In the genomic region with DNA sequence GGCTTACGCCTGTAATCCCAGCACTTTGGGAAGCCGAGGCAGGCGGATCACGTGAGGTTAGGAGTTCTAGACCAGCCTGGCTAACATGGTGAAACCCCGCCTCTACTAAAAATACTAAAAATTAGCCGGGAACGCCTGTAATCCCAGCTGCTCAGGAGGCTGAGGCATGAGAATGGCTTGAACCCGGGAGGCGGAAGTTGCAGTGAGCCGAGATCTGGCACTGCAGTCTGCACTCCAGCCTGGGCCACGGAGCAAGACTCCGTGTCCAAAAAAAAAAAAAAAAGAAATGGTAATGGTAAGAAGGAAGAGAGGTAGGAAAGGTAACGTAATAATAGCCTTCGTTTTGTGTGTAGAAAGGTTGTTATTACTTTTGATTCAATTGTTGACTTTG, we compare ENCODE assay signal across 3 cellular contexts.
A peak's percentile ranks its signal among the peaks of the same experiment; 100 is the strongest.
TF ChIP-seq lines count a peak whose summit lies in the region.

No MANE protein-coding gene starts in this region.

TF ChIP-seq in SK-N-SH, 30 proteins besides CTCF, POLR2A, EP300 and RAD21 (continued from another document and continues in another):
- TF ChIP-seq NFIC (IDR thresholded peaks at IDR 0.05; ENCODE audit: borderline replicate concordance) (no peak), EZH2phosphoT487 (IDR thresholded peaks at IDR 0.05; ENCODE audit: borderline replicate concordance, low read depth) (no peak), SIN3A (IDR thresholded peaks at IDR 0.05; ENCODE audit: borderline replicate concordance, low read depth, low read length) (no peak), TEAD4 (IDR thresholded peaks at IDR 0.05; ENCODE audit: borderline replicate concordance, insufficient read depth) (no peak), GABPA (IDR thresholded peaks at IDR 0.05; ENCODE audit: low read depth) (no peak), FOSL2 (IDR thresholded peaks at IDR 0.05; ENCODE audit: borderline replicate concordance, low read depth) (no peak), FOXJ3 (CRISPR knock-in tag; IDR thresholded peaks at IDR 0.05) (no peak), GATA2 (CRISPR knock-in tag; IDR thresholded peaks at IDR 0.05) (no peak), SMC3 (IDR thresholded peaks at IDR 0.05; ENCODE audit: low read depth, low read length) (no peak), TAF1 (IDR thresholded peaks at IDR 0.05; ENCODE audit: borderline replicate concordance, low read depth, low read length) (no peak), RXRA (IDR thresholded peaks at IDR 0.05; ENCODE audit: borderline replicate concordance, low read depth) (no peak), RFX5 (IDR thresholded peaks at IDR 0.05; ENCODE audit: low read length) (no peak)
- TF ChIP-seq, protein P1, sequence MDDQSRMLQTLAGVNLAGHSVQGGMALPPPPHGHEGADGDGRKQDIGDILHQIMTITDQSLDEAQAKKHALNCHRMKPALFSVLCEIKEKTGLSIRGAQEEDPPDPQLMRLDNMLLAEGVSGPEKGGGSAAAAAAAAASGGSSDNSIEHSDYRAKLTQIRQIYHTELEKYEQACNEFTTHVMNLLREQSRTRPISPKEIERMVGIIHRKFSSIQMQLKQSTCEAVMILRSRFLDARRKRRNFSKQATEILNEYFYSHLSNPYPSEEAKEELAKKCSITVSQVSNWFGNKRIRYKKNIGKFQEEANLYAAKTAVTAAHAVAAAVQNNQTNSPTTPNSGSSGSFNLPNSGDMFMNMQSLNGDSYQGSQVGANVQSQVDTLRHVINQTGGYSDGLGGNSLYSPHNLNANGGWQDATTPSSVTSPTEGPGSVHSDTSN (IDR thresholded peaks at IDR 0.05), result no peak
- TF ChIP-seq, protein P2, sequence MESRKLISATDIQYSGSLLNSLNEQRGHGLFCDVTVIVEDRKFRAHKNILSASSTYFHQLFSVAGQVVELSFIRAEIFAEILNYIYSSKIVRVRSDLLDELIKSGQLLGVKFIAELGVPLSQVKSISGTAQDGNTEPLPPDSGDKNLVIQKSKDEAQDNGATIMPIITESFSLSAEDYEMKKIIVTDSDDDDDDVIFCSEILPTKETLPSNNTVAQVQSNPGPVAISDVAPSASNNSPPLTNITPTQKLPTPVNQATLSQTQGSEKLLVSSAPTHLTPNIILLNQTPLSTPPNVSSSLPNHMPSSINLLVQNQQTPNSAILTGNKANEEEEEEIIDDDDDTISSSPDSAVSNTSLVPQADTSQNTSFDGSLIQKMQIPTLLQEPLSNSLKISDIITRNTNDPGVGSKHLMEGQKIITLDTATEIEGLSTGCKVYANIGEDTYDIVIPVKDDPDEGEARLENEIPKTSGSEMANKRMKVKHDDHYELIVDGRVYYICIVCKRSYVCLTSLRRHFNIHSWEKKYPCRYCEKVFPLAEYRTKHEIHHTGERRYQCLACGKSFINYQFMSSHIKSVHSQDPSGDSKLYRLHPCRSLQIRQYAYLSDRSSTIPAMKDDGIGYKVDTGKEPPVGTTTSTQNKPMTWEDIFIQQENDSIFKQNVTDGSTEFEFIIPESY (IDR thresholded peaks at IDR 0.05; ENCODE audit: borderline replicate concordance, low read depth), result no peak
- TF ChIP-seq, protein P3, sequence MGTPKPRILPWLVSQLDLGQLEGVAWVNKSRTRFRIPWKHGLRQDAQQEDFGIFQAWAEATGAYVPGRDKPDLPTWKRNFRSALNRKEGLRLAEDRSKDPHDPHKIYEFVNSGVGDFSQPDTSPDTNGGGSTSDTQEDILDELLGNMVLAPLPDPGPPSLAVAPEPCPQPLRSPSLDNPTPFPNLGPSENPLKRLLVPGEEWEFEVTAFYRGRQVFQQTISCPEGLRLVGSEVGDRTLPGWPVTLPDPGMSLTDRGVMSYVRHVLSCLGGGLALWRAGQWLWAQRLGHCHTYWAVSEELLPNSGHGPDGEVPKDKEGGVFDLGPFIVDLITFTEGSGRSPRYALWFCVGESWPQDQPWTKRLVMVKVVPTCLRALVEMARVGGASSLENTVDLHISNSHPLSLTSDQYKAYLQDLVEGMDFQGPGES (IDR thresholded peaks at IDR 0.05; ENCODE audit: low read depth, low read length), result no peak

TF ChIP-seq in SK-N-SH treated with all-trans-retinoic acid at 6 μM for 48 hours, 23 proteins besides CTCF, POLR2A, EP300 and RAD21 (continued from another document):
- TF ChIP-seq ZC3H10 (CRISPR knock-in tag; IDR thresholded peaks at IDR 0.05) (no peak), TOX (CRISPR knock-in tag; IDR thresholded peaks at IDR 0.05; ENCODE audit: borderline replicate concordance) (no peak), ZNF70 (CRISPR knock-in tag; IDR thresholded peaks at IDR 0.05) (no peak)

TF ChIP-seq in WTC11, 78 proteins besides CTCF, POLR2A, EP300 and RAD21 (continued from another document):
- TF ChIP-seq, protein P4, sequence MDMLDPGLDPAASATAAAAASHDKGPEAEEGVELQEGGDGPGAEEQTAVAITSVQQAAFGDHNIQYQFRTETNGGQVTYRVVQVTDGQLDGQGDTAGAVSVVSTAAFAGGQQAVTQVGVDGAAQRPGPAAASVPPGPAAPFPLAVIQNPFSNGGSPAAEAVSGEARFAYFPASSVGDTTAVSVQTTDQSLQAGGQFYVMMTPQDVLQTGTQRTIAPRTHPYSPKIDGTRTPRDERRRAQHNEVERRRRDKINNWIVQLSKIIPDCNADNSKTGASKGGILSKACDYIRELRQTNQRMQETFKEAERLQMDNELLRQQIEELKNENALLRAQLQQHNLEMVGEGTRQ (CRISPR knock-in tag; IDR thresholded peaks at IDR 0.05), result peak; percentile 45; the same call in 1 of the 2 replicates
- TF ChIP-seq, protein P5, sequence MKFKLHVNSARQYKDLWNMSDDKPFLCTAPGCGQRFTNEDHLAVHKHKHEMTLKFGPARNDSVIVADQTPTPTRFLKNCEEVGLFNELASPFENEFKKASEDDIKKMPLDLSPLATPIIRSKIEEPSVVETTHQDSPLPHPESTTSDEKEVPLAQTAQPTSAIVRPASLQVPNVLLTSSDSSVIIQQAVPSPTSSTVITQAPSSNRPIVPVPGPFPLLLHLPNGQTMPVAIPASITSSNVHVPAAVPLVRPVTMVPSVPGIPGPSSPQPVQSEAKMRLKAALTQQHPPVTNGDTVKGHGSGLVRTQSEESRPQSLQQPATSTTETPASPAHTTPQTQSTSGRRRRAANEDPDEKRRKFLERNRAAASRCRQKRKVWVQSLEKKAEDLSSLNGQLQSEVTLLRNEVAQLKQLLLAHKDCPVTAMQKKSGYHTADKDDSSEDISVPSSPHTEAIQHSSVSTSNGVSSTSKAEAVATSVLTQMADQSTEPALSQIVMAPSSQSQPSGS (CRISPR knock-in tag; IDR thresholded peaks at IDR 0.05; ENCODE audit: borderline replicate concordance, low read depth), result no peak
